In genomic region chr6:4728949-4729348, GRCh38 we compare ENCODE assay signal across 22 cellular contexts.
"Had no signal": no experiment of that assay in that cellular context is flagged by ENCODE, and none has a peak within 500 bp of the region (broad histone marks: within the 10 kb centered on the region; RNA-seq: fewer than 3 reads in every experiment).

No MANE protein-coding gene starts in this region.

- DNase-seq: Karpas-422, KG1, MG63, NCI-H1092, NCI-H1105 treated with DMSO at 0.1 percent for 48 hours, NCI-H1417 treated with DMSO at 0.1 percent for 48 hours, NCI-H146, NCI-H1694 treated with DMSO at 0.1 percent for 48 hours, NCI-H1930, NCI-H2081, NCI-H2107, NCI-H226, NCI-H446, NCI-H510A, NCI-H524 treated with DMSO at 0.1 percent for 48 hours, NCI-H774, Right ventricle myocardium superior, RPMI8226, SIG-M5 had no signal

- H3K27ac ChIP-seq: SJSA1, SK-N-MC had no signal

- H3K36me3 ChIP-seq: MG63, SJSA1 had no signal

- H3K4me3 ChIP-seq: MG63, SJSA1, SK-N-MC had no signal

- H3K9me3 ChIP-seq: MG63, SJSA1 had no signal

- FAIRE-seq: RCC 7860 had no signal

- H3K27me3 ChIP-seq: MG63, SJSA1 had no signal
